Comparison of ENCODE assay signal across 8 cellular contexts in the genomic region with DNA sequence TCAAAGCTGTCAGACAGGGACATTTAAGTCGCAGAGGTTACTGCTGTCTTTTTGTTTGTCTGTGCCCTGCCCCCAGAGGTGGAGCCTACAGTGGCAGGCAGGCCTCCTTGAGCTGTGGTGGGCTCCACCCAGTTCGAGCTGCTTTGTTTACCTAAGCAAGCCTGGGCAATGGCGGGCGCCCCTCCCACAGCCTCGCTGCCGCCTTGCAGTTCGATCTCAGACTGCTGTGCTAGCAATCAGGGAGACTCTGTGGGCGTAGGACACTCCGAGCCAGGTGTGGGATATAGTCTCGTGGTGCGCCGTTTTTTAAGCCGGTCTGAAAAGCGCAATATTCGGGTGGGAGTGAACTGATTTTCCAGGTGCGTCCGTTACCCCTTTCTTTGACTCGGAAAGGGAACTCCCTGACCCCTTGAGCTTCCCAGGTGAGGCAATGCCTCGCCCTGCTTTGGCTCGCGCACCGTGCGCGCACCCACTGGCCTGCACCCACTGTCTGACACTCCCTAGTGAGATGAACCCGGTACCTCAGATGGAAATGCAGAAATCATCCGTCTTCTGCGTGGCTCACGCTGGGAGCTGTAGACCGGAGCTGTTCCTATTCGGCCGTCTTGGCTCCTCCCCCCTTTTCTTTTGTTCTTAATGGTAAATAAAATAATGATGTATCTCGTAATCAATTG. TPM values are rescaled to one million over a fixed set of nuclear protein-coding genes. Genes with fewer than 3 reads are reported as not detected.
"Had no signal": no experiment of that assay in that cellular context is flagged by ENCODE, and none has a peak within 500 bp of the region (broad histone marks: within the 10 kb centered on the region; RNA-seq: fewer than 3 reads in every experiment).

No MANE protein-coding gene starts in this region.

RNA-seq across cellular contexts. Expression of a gene that starts 25.1 kb away (rescaled TPM):
- total RNA-seq: activated CD8-positive, alpha-beta T cell treated with anti-CD3 and anti-CD28 coated beads for 36 hours; activated naive CD8-positive, alpha-beta T cell treated with anti-CD3 and anti-CD28 coated beads for 36 hours; activated T-cell treated with anti-CD3 and anti-CD28 coated beads, Interleukin-2, amount 50 U/mL, for 72 hours; activated T-helper 2 cell treated with anti-CD3 and anti-CD28 coated beads, Interferon-gamma antibody, Interleukin-2, Interleukin-4, amounts not matched to agents 10 μg/mL and 5 μg/mL and 100 μg/mL, durations not matched to agents 14 hours and 24 hours and 36 hours; OCI-LY7; RPMI7951; SJSA1; T-helper 1 cell treated with Interleukin-12 subunit alpha and Interleukin-12 subunit beta and Interleukin-4 antibody, amounts not matched to agents 30 ng/mL and 1 ng/mL, for 36 hours had no signal
